Comparison of ENCODE assay signal across 26 cellular contexts in genomic region chr5:67417839-67418238, GRCh38.
"Had no signal": no experiment of that assay in that cellular context is flagged by ENCODE, and none has a peak within 500 bp of the region (broad histone marks: within the 10 kb centered on the region; RNA-seq: fewer than 3 reads in every experiment).

No MANE protein-coding gene starts in this region.

- DNase-seq: activated CD4-positive, alpha-beta memory T cell treated with anti-CD3 and anti-CD28 coated beads, Interleukin-2, amount 10 ng/mL, durations not matched to agents 7 days and 5 days; activated CD4-positive, alpha-beta T cell treated with anti-CD3 and anti-CD28 coated beads for 36 hours; activated CD4-positive, alpha-beta T cell treated with anti-CD3 and anti-CD28 coated beads, Interleukin-2, amount 50 U/mL, for 1 hour; activated gamma-delta T cell; activated naive CD4-positive, alpha-beta T cell treated with anti-CD3 and anti-CD28 coated beads for 36 hours; activated T-cell treated with anti-CD3 and anti-CD28 coated beads for 4 hours; activated T-cell treated with anti-CD3 and anti-CD28 coated beads, Interleukin-2, amount 50 U/mL, for 48 hours; amygdala; NCI-H1048; NCI-H1417; NCI-H1694; NCI-H2081; NCI-H446; NCI-H524; NK-92 treated with Interleukin-12 subunit alpha and Interleukin-12 subunit beta, amount 100 ng/mL, for 24 hours; Peyer's patch; Right ventricle myocardium superior; SJCRH30; SK-N-SH; T-helper 1 cell; WERI-Rb-1 had no signal

- H3K36me3 ChIP-seq: Peyer's patch, SJCRH30, WERI-Rb-1 had no signal

- H3K9me3 Mint-ChIP-seq: activated naive CD4-positive, alpha-beta T cell treated with anti-CD3 and anti-CD28 coated beads for 36 hours had no signal

- H3K27ac ChIP-seq: Peyer's patch, RWPE1, SJCRH30, WERI-Rb-1 had no signal

- H3K27me3 Mint-ChIP-seq: activated CD4-positive, alpha-beta memory T cell treated with anti-CD3 and anti-CD28 coated beads, Interleukin-2, amount 10 ng/mL, durations not matched to agents 7 days and 5 days; activated CD4-positive, alpha-beta T cell treated with anti-CD3 and anti-CD28 coated beads for 36 hours; activated naive CD8-positive, alpha-beta T cell; activated T-helper 17 cell treated with anti-CD3 and anti-CD28 coated beads, Interleukin-2, amount 50 U/mL, for 72 hours; brain had no signal

- H3K36me3 Mint-ChIP-seq: brain had no signal

- H3K27ac Mint-ChIP-seq: activated CD4-positive, alpha-beta memory T cell treated with anti-CD3 and anti-CD28 coated beads, Interleukin-2, amount 10 ng/mL, durations not matched to agents 7 days and 5 days; activated CD4-positive, alpha-beta T cell treated with anti-CD3 and anti-CD28 coated beads for 36 hours; activated naive CD4-positive, alpha-beta T cell treated with anti-CD3 and anti-CD28 coated beads for 36 hours; activated naive CD8-positive, alpha-beta T cell; activated T-helper 17 cell treated with anti-CD3 and anti-CD28 coated beads, Interleukin-2, amount 50 U/mL, for 72 hours; brain had no signal

- H3K9me3 ChIP-seq: Peyer's patch, SJCRH30, SK-N-SH had no signal

- ATAC-seq: activated CD4-positive, alpha-beta T cell treated with anti-CD3 and anti-CD28 coated beads for 36 hours; activated T-helper 17 cell treated with anti-CD3 and anti-CD28 coated beads, Interleukin-2, amount 50 U/mL, for 72 hours; K562 had no signal

- H3K4me3 Mint-ChIP-seq: activated CD4-positive, alpha-beta memory T cell treated with anti-CD3 and anti-CD28 coated beads, Interleukin-2, amount 10 ng/mL, durations not matched to agents 7 days and 5 days; activated CD4-positive, alpha-beta T cell treated with anti-CD3 and anti-CD28 coated beads for 36 hours; activated naive CD4-positive, alpha-beta T cell treated with anti-CD3 and anti-CD28 coated beads for 36 hours; activated naive CD8-positive, alpha-beta T cell; activated T-helper 17 cell treated with anti-CD3 and anti-CD28 coated beads, Interleukin-2, amount 50 U/mL, for 72 hours; brain had no signal

- H3K4me2 ChIP-seq: SK-N-SH had no signal

- H3K9me2 ChIP-seq: SK-N-SH had no signal

- H3K4me3 ChIP-seq: K562, Peyer's patch, SJCRH30 had no signal

- H3K4me1 ChIP-seq: Peyer's patch, SJCRH30 had no signal

- H3K27me3 ChIP-seq: Peyer's patch, SJCRH30 had no signal
